Comparison of ENCODE assay signal across 1 cellular context in the genomic region with DNA sequence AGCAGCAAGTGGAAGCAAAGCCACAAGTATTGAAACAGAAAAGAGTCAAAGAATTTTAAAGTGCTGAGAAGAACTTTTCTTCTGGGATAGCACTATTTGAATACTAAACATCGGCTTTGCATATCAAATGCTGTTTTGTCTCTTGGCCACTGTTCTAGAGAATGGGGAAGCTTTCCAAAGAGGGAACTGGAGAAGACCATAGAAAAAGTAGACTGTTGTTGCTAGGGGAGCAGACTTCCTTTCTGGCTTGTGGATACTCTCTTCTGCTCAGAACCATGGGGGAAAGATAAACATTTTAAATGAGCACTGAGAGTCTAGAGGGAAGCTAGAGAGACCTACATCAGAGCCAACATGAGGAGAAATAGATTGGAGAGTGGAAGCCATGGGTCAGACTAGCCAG.
TF ChIP-seq lines count a peak whose summit lies in the region.

No MANE protein-coding gene starts in this region.

TF ChIP-seq in GM23338, 12 proteins besides CTCF, POLR2A, EP300 and RAD21 (continued from another document):
- TF ChIP-seq, protein P1, sequence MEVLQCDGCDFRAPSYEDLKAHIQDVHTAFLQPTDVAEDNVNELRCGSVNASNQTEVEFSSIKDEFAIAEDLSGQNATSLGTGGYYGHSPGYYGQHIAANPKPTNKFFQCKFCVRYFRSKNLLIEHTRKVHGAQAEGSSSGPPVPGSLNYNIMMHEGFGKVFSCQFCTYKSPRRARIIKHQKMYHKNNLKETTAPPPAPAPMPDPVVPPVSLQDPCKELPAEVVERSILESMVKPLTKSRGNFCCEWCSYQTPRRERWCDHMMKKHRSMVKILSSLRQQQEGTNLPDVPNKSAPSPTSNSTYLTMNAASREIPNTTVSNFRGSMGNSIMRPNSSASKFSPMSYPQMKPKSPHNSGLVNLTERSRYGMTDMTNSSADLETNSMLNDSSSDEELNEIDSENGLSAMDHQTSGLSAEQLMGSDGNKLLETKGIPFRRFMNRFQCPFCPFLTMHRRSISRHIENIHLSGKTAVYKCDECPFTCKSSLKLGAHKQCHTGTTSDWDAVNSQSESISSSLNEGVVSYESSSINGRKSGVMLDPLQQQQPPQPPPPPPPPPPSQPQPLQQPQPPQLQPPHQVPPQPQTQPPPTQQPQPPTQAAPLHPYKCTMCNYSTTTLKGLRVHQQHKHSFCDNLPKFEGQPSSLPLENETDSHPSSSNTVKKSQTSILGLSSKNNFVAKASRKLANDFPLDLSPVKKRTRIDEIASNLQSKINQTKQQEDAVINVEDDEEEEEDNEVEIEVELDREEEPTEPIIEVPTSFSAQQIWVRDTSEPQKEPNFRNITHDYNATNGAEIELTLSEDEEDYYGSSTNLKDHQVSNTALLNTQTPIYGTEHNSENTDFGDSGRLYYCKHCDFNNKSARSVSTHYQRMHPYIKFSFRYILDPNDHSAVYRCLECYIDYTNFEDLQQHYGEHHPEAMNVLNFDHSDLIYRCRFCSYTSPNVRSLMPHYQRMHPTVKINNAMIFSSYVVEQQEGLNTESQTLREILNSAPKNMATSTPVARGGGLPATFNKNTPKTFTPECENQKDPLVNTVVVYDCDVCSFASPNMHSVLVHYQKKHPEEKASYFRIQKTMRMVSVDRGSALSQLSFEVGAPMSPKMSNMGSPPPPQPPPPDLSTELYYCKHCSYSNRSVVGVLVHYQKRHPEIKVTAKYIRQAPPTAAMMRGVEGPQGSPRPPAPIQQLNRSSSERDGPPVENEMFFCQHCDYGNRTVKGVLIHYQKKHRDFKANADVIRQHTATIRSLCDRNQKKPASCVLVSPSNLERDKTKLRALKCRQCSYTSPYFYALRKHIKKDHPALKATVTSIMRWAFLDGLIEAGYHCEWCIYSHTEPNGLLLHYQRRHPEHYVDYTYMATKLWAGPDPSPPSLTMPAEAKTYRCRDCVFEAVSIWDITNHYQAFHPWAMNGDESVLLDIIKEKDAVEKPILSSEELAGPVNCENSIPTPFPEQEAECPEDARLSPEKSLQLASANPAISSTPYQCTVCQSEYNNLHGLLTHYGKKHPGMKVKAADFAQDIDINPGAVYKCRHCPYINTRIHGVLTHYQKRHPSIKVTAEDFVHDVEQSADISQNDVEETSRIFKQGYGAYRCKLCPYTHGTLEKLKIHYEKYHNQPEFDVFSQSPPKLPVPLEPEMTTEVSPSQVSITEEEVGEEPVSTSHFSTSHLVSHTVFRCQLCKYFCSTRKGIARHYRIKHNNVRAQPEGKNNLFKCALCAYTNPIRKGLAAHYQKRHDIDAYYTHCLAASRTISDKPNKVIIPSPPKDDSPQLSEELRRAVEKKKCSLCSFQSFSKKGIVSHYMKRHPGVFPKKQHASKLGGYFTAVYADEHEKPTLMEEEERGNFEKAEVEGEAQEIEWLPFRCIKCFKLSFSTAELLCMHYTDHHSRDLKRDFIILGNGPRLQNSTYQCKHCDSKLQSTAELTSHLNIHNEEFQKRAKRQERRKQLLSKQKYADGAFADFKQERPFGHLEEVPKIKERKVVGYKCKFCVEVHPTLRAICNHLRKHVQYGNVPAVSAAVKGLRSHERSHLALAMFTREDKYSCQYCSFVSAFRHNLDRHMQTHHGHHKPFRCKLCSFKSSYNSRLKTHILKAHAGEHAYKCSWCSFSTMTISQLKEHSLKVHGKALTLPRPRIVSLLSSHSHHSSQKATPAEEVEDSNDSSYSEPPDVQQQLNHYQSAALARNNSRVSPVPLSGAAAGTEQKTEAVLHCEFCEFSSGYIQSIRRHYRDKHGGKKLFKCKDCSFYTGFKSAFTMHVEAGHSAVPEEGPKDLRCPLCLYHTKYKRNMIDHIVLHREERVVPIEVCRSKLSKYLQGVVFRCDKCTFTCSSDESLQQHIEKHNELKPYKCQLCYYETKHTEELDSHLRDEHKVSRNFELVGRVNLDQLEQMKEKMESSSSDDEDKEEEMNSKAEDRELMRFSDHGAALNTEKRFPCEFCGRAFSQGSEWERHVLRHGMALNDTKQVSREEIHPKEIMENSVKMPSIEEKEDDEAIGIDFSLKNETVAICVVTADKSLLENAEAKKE (CRISPR knock-in tag; IDR thresholded peaks at IDR 0.05), result peak; percentile 96
- TF ChIP-seq, protein P2, sequence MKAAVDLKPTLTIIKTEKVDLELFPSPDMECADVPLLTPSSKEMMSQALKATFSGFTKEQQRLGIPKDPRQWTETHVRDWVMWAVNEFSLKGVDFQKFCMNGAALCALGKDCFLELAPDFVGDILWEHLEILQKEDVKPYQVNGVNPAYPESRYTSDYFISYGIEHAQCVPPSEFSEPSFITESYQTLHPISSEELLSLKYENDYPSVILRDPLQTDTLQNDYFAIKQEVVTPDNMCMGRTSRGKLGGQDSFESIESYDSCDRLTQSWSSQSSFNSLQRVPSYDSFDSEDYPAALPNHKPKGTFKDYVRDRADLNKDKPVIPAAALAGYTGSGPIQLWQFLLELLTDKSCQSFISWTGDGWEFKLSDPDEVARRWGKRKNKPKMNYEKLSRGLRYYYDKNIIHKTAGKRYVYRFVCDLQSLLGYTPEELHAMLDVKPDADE (IDR thresholded peaks at IDR 0.05), result no peak
